In the genomic region with DNA sequence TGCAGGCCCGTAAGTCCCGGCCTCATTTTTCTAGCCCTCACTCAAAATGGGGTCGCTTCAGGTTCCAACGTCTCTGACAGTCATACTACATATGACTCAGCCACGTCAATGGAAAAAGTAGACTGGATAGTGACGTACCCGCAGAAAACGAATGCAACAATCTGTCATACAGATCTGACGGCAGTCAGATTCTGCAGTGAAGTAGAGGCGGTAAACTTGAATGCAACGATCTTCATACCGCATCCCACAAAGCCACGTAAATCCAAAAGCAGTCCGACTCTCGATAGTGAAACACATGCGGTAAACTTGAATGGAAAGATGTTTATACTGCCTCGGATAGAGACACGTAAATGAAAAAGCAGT, we compare ENCODE assay signal across 8 cellular contexts. TPM values are rescaled to one million over a fixed set of nuclear protein-coding genes. Genes with fewer than 3 reads are reported as not detected.
DNase-seq lines count a peak whose midpoint lies in the region; ATAC-seq, FAIRE-seq and TF ChIP-seq lines count a peak whose summit lies in the region.

No MANE protein-coding gene starts in this region.

- H2AFZ ChIP-seq in H1 (ENCODE audit: low read length), result 0 out of 2 replicates have a peak overlapping the region, but pooled peaks have one; percentile 0

- H3K14ac ChIP-seq in H1 (ENCODE audit: insufficient read length), result no peak overlapping the region

- TF ChIP-seq EP300 in H1 (IDR thresholded peaks at IDR 0.05; ENCODE audit: borderline replicate concordance in 1 of 2, low read depth in 2 of 2, low read length in 2 of 2), result no peak

- no peak for TF ChIP-seq POLR2A in H1 (IDR thresholded peaks at IDR 0.05; ENCODE audit: control extremely low read depth in 1 of 2, low read depth in 2 of 2, low read length in 2 of 2)

- H2AK5ac ChIP-seq in H1 (ENCODE audit: low read depth, low read length), result no peak overlapping the region

- TF ChIP-seq CTCF in GM12864 (IDR thresholded peaks at IDR 0.05; ENCODE audit: low read depth, low read length, missing control alignments) (no peak), H1 (IDR thresholded peaks at IDR 0.05; ENCODE audit: control extremely low read depth in 1 of 3, insufficient read depth in 1 of 3, low read depth in 1 of 3, low read length in 3 of 3) (no peak)

- H3K79me2 ChIP-seq in H1 (ENCODE audit: control insufficient read depth in 1 of 2, insufficient read depth in 2 of 2, low read length in 2 of 2), result no peaks in the 10 kb centered on the region

- peak overlapping the region; percentile 45 for H4K91ac ChIP-seq in H1 (replicated peaks; ENCODE audit: insufficient read length, low read length)

- POLR2A ChIA-PET in activated CD8-positive, alpha-beta T cell treated with anti-CD3 and anti-CD28 coated beads, Interleukin-2, amount 10 ng/mL, durations not matched to agents 7 days and 5 days (lab: Charles Lee), result interaction anchor here (0.6 to 6.8 kb wide), 33 partner anchors 10 to 984 kb away, joined by 3 to 189 read pairs (median 6); partner anchors contain the start of genes AARSD1, ARL4D, DHX8 and ETV4
- POLR2A ChIA-PET in H1 (lab: Charles Lee; ENCODE audit: partially characterized antibody), result interaction anchor here (0.6 to 6.9 kb wide), 45 partner anchors 8 to 404 kb away, joined by 3 to 105 read pairs (median 6); partner anchors contain the start of genes ARL4D, DHX8, RND2 and RPL27

- H3K23me2 ChIP-seq in H1 (ENCODE audit: low read depth, low read length), result peaks cover 5% of the 10 kb centered on the region

- FAIRE-seq in H1 (lab: Jason Lieb, UNC), result no peak

- no peak overlapping the region for H4K5ac ChIP-seq in H1 (ENCODE audit: insufficient read length, low read depth, low read length)

- peaks cover 4% of the 10 kb centered on the region for H3K36me3 Mint-ChIP-seq in activated CD8-positive, alpha-beta T cell treated with anti-CD3 and anti-CD28 coated beads, Interleukin-2, amount 10 ng/mL, durations not matched to agents 7 days and 5 days (ENCODE audit: low read depth)

- peak overlapping the region; percentile 91 for H3K4me3 Mint-ChIP-seq in activated CD8-positive, alpha-beta T cell treated with anti-CD3 and anti-CD28 coated beads, Interleukin-2, amount 10 ng/mL, durations not matched to agents 7 days and 5 days

- no peak overlapping the region for H2BK120ac ChIP-seq in H1 (replicated peaks; ENCODE audit: low read depth, low read length)

- H3K4me3 ChIP-seq in GM12864 (ENCODE audit: low read depth, low read length), result peak overlapping the region; percentile 63
- peak overlapping the region; percentile 60 to 70 (median 67) for H3K4me3 ChIP-seq in H1 (ENCODE audit: extremely low read depth in 1 of 4, insufficient read depth in 2 of 4, low read depth in 3 of 4, low read length in 4 of 4)
- peak overlapping the region; percentile 46 to 76 for H3K4me3 ChIP-seq in muscle layer of colon (ENCODE audit: low read depth in 1 of 2, low read length in 2 of 2)

- H3K4me1 Mint-ChIP-seq in activated CD8-positive, alpha-beta T cell treated with anti-CD3 and anti-CD28 coated beads, Interleukin-2, amount 10 ng/mL, durations not matched to agents 7 days and 5 days (ENCODE audit: low read depth), result peaks cover 36% of the 10 kb centered on the region

- H3K56ac ChIP-seq in H1 (replicated peaks; ENCODE audit: insufficient read length, low read depth, low read length), result no peak overlapping the region

- 0 out of 2 replicates have a peak overlapping the region, but pooled peaks have one; percentile 27 for H2BK12ac ChIP-seq in H1 (ENCODE audit: low read depth, low read length)

- no peaks in the 10 kb centered on the region for H3K36me3 ChIP-seq in H1 (ENCODE audit: control insufficient read depth in 2 of 4, insufficient read depth in 4 of 4, low read length in 3 of 4)
- no peaks in the 10 kb centered on the region for H3K36me3 ChIP-seq in muscle layer of colon (ENCODE audit: insufficient read depth, low read length)

- H3K27ac Mint-ChIP-seq in activated CD8-positive, alpha-beta T cell treated with anti-CD3 and anti-CD28 coated beads, Interleukin-2, amount 10 ng/mL, durations not matched to agents 7 days and 5 days, result peak overlapping the region; percentile 100

- TF ChIP-seq RAD21 in H1 (IDR thresholded peaks at IDR 0.05 in 1 of 2, conservative IDR thresholded peaks at IDR 0.05 in 1 of 2; ENCODE audit: low read depth in 2 of 2, low read length in 2 of 2), result no peak

- H3K9me3 Mint-ChIP-seq in activated CD8-positive, alpha-beta T cell treated with anti-CD3 and anti-CD28 coated beads, Interleukin-2, amount 10 ng/mL, durations not matched to agents 7 days and 5 days (ENCODE audit: insufficient read depth), result no peaks in the 10 kb centered on the region

- no peak overlapping the region for H3K23ac ChIP-seq in H1 (ENCODE audit: insufficient read length)

- H4K8ac ChIP-seq in H1 (ENCODE audit: extremely low read depth, insufficient read depth, low read length), result no peak overlapping the region

- no peaks in the 10 kb centered on the region for H3K9me3 ChIP-seq in H1 (ENCODE audit: insufficient read depth in 2 of 2, low read depth in 1 of 2, low read length in 1 of 2)
- H3K9me3 ChIP-seq in muscle layer of colon (ENCODE audit: low read length), result no peaks in the 10 kb centered on the region

- CTCF ChIA-PET in activated CD8-positive, alpha-beta T cell treated with anti-CD3 and anti-CD28 coated beads, Interleukin-2, amount 10 ng/mL, durations not matched to agents 7 days and 5 days (lab: Charles Lee), result interaction anchor here (1.3 to 5.4 kb wide), 6 partner anchors 9 to 362 kb away, joined by 3 to 35 read pairs (median 12); partner anchors contain the start of genes DHX8 and RPL27
- CTCF ChIA-PET in H1 (lab: Charles Lee; ENCODE audit: partially characterized antibody), result interaction anchor here (0.7 to 3.7 kb wide), 8 partner anchors 20 to 124 kb away, joined by 3 to 18 read pairs (median 6); partner anchors contain the start of gene DHX8

- no peak overlapping the region; the same call in 1 of the 2 replicates for H2BK15ac ChIP-seq in H1 (ENCODE audit: low read length)

- H4K20me1 ChIP-seq in H1 (replicated peaks in 1 of 2; ENCODE audit: control insufficient read depth in 1 of 2, insufficient read depth in 2 of 2, low read length in 2 of 2), result no peaks in the 10 kb centered on the region

- H2BK20ac ChIP-seq in H1 (ENCODE audit: low read length), result no peak overlapping the region

- no peak for DNase-seq in GM12864 (ENCODE audit: low read depth)
- DNase-seq in NCI-H69 (lab: John Stamatoyannopoulos, UW), result peak; percentile 51
- peak; percentile 89 for DNase-seq in activated CD8-positive, alpha-beta T cell treated with anti-CD3 and anti-CD28 coated beads, Interleukin-2, amount 10 ng/mL, durations not matched to agents 7 days and 5 days
- DNase-seq in H1 (ENCODE audit: low read depth in 1 of 2, low spot score in 2 of 2), result no peak
- DNase-seq in stimulated activated naive CD8-positive, alpha-beta T cell treated with anti-CD3 and anti-CD28 coated beads, Interleukin-15, Interleukin-2, amounts not matched to agents 100 U/mL and 50 U/mL, for 24 hours, result peak; percentile 69
- no peak for DNase-seq in cerebellar nuclear complex (lab: John Stamatoyannopoulos, UW)

- no peaks in the 10 kb centered on the region for H3K79me1 ChIP-seq in H1 (ENCODE audit: low read depth, low read length)

- H3K9ac ChIP-seq in H1 (replicated peaks in 1 of 4; ENCODE audit: extremely low read depth in 1 of 4, low read depth in 3 of 4, low read length in 3 of 4) (peak overlapping the region in 3 of 4 experiments; percentile 60 to 82 (median 64); a peak in 5 of 7 replicates), muscle layer of colon (ENCODE audit: low read length) (peak overlapping the region; percentile 70)

- peak overlapping the region; percentile 82 to 95 for H3K4me2 ChIP-seq in H1 (ENCODE audit: insufficient read depth in 1 of 2, low read depth in 2 of 2, low read length in 2 of 2)

- H2BK5ac ChIP-seq in H1 (ENCODE audit: low read depth, low read length), result no peak overlapping the region

- H3K18ac ChIP-seq in H1 (ENCODE audit: extremely low read depth, low read length), result no peak overlapping the region

- H3K27me3 Mint-ChIP-seq in activated CD8-positive, alpha-beta T cell treated with anti-CD3 and anti-CD28 coated beads, Interleukin-2, amount 10 ng/mL, durations not matched to agents 7 days and 5 days (ENCODE audit: low read depth), result no peaks in the 10 kb centered on the region

- H3K4ac ChIP-seq in H1 (replicated peaks; ENCODE audit: insufficient read length, low read depth, low read length), result no peak overlapping the region

- peaks cover 2 to 9% (median 3%) of the 10 kb centered on the region in 4 experiments; a peak in 5 of 7 replicates for H3K4me1 ChIP-seq in H1 (replicated peaks in 1 of 4; ENCODE audit: control insufficient read depth in 3 of 4, insufficient read depth in 4 of 4, low read length in 3 of 4)
- peaks cover 9% of the 10 kb centered on the region for H3K4me1 ChIP-seq in muscle layer of colon (ENCODE audit: insufficient read depth, low read length)

- WGBS in H1 (ENCODE audit: extremely low coverage in 1 of 2, insufficient coverage in 1 of 2, insufficient read length in 1 of 2, insufficient replicate concordance in 2 of 2, low coverage in 1 of 2, low lambda C conversion rate in 2 of 2, missing lambda C conversion rate in 1 of 2), 2 experiments, result 10% methylated on average over 18 of the region's 18 CpGs; no CpG with 5 or more reads in 1 of the 2 experiments

- peaks cover 0 to 17% (median 7%) of the 10 kb centered on the region in 4 experiments; a peak in 5 of 7 replicates for H3K27me3 ChIP-seq in H1 (replicated peaks in 1 of 4; ENCODE audit: control insufficient read depth in 3 of 4, extremely low read depth in 1 of 4, insufficient read depth in 3 of 4, low read length in 3 of 4)
- H3K27me3 ChIP-seq in muscle layer of colon (ENCODE audit: control insufficient read depth in 1 of 2, insufficient read depth in 2 of 2, low read length in 2 of 2), result no peaks in the 10 kb centered on the region

- peak; percentile 37 for ATAC-seq in HG02938 (IDR thresholded peaks at IDR 0.05; ENCODE audit: unreplicated experiment)
- peak; percentile 55 for ATAC-seq in activated CD8-positive, alpha-beta T cell treated with anti-CD3 and anti-CD28 coated beads, Interleukin-2, amount 10 ng/mL, durations not matched to agents 7 days and 5 days
- peak; percentile 67 for ATAC-seq in stimulated activated naive CD8-positive, alpha-beta T cell treated with anti-CD3 and anti-CD28 coated beads, Interleukin-15, Interleukin-2, amounts not matched to agents 100 U/mL and 50 U/mL, for 24 hours

- peak overlapping the region; percentile 66; the same call in 1 of the 2 replicates for H3K27ac ChIP-seq in H1 (ENCODE audit: low read depth, low read length)
- H3K27ac ChIP-seq in muscle layer of colon (ENCODE audit: low read depth, low read length), result peak overlapping the region; percentile 84

RNA-seq across cellular contexts. Expression of gene ARL4D, which starts 38.4 kb away (rescaled TPM):
- total RNA-seq in activated CD8-positive, alpha-beta T cell treated with anti-CD3 and anti-CD28 coated beads, Interleukin-2, amount 10 ng/mL, durations not matched to agents 7 days and 5 days, result 1 to 10 TPM; 2.9 to 4.2 TPM
- total RNA-seq in H1 (2021; fragmentation: NEBNext Ultra II Directional; extraction: Animal tissue kit (Norgen Biotek cat#: 25700)), result 8.4 TPM in 2 replicates
- 9.2 and 16.2 TPM in 2 replicates for polyA plus RNA-seq in H1 (2011; rRNA removed)
- 13.0 TPM for polyA plus RNA-seq in H1 (2011; cell fraction: cytosol; rRNA removed)
- polyA plus RNA-seq in H1 (2011; cell fraction: nucleus; rRNA removed), result 10.2 TPM
- 7.8 to 9.1 TPM (median 8.5 TPM) in 4 replicates for polyA plus RNA-seq in H1 (2012, experiment 1 of 2)
- 8.1 TPM for polyA plus RNA-seq in H1 (2012, experiment 2 of 2)
- polyA plus RNA-seq in H1 (2013, experiment 1 of 2), result 4.9 TPM
- 5.6 TPM for polyA plus RNA-seq in H1 (2013, experiment 2 of 2)
- polyA minus RNA-seq in H1 (2011; rRNA and poly(A)+ RNA removed), result 6.4 and 7.0 TPM in 2 replicates
- 5.1 TPM for polyA minus RNA-seq in H1 (2011; cell fraction: cytosol; rRNA and poly(A)+ RNA removed)
- polyA minus RNA-seq in H1 (2011; cell fraction: nucleus; rRNA and poly(A)+ RNA removed), result 9.5 TPM

Comparison
In these comparisons a context has a peak if more than half of its experiments do, and no peak if none do; other contexts are left out.
1. DNase-seq: peak in NCI-H69 (single experiment), activated CD8-positive, alpha-beta T cell treated with anti-CD3 and anti-CD28 coated beads, Interleukin-2, amount 10 ng/mL, durations not matched to agents 7 days and 5 days (single experiment) and stimulated activated naive CD8-positive, alpha-beta T cell treated with anti-CD3 and anti-CD28 coated beads, Interleukin-15, Interleukin-2, amounts not matched to agents 100 U/mL and 50 U/mL, for 24 hours (single experiment); none in GM12864 (single experiment), H1 (0 of 2) and cerebellar nuclear complex (0 of 2).
2. Peak in every context shown above with its lines, with median percentiles within 50 percentile points of each other: H3K4me3 ChIP-seq and ATAC-seq.